1 cellular context compared by ENCODE assay signal in the genomic region with DNA sequence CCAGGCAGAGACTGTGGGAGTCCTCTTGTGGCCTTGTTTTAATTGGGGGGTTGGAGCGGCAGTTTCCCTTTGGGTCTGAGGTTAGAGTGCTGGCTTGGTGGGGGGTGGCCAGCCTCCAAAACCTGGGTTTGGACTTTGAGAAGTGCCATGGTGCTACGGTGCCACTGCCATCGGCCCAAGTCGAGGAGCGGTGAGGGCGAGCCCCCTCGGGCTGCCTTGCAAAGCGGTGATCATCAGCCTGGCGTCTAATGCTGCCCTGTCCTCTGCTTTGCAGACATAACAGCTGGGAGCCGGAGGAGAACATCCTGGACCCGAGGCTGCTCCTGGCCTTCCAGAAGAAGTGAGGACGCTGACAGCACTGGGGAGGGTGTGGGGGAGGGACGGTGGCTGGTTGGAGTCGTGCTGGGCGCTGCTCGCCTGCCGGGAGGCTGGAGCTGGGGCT.
TF ChIP-seq lines count a peak whose summit lies in the region.

No MANE protein-coding gene starts in this region.

TF ChIP-seq in endothelial cell of umbilical vein, 7 proteins besides CTCF, POLR2A, EP300 and RAD21 (continued from another document):
- no peak for TF ChIP-seq MYC (IDR thresholded peaks at IDR 0.05; ENCODE audit: low read depth, low read length)
- no peak for TF ChIP-seq FOS (IDR thresholded peaks at IDR 0.05; ENCODE audit: borderline replicate concordance, insufficient read depth, low read length)
TF ChIP-seq in endothelial cell of umbilical vein: peak in this region for 0.
